11 cellular contexts compared by ENCODE assay signal in genomic region chr15:101159096-101159935, GRCh38.
A peak's percentile ranks its signal among the peaks of the same experiment; 100 is the strongest.
DNase-seq lines count a peak whose midpoint lies in the region; ATAC-seq lines count a peak whose summit lies in the region.
"Had no signal": no experiment of that assay in that cellular context is flagged by ENCODE, and none has a peak within 500 bp of the region (broad histone marks: within the 10 kb centered on the region; RNA-seq: fewer than 3 reads in every experiment).

No MANE protein-coding gene starts in this region.

- peaks cover 7 to 25% of the 10 kb centered on the region in 2 donors for H3K4me1 Mint-ChIP-seq in effector memory CD8-positive, alpha-beta T cell (ENCODE audit: low read depth in 2 of 2)

- no peak for ATAC-seq in effector memory CD8-positive, alpha-beta T cell (replicated peaks)
- ATAC-seq in GM18520 (IDR thresholded peaks at IDR 0.05; ENCODE audit: unreplicated experiment), result no peak
- no peak for ATAC-seq in HG03460 (IDR thresholded peaks at IDR 0.05; ENCODE audit: unreplicated experiment)

- peak; percentile 37 for DNase-seq in activated naive CD4-positive, alpha-beta T cell treated with Interleukin-2 at 50 U/mL for 16 hours
- DNase-seq in activated naive CD4-positive, alpha-beta T cell (lab: John Stamatoyannopoulos, UW), result no peak
- DNase-seq in UCSD-AML1 (lab: John Stamatoyannopoulos, UW; ENCODE audit: unreplicated experiment) (peak; percentile 69), ureter (ENCODE audit: low spot score) (no peak)
- DNase-seq in effector memory CD8-positive, alpha-beta T cell, result no peak
- peak in 2 of 3 donors; percentile 21 to 26 for DNase-seq in stimulated activated CD4-positive, alpha-beta T cell treated with anti-CD3 and anti-CD28 coated beads, TNF-alpha, amount 100 ng/mL, for 48 hours (ENCODE audit: low read depth in 3 of 3)
- DNase-seq: DMS79; mammary epithelial cell; NK-92 treated with Interleukin-12 subunit alpha and Interleukin-12 subunit beta, amount 100 ng/mL, for 24 hours had no signal

- no peaks in the 10 kb centered on the region for H3K27me3 Mint-ChIP-seq in effector memory CD8-positive, alpha-beta T cell

- H3K4me3 Mint-ChIP-seq in effector memory CD8-positive, alpha-beta T cell, result no peak overlapping the region

- peaks cover 0 to 2% of the 10 kb centered on the region in 2 donors for H3K9me3 Mint-ChIP-seq in effector memory CD8-positive, alpha-beta T cell

- peak overlapping the region; percentile 1 to 13 for H3K27ac Mint-ChIP-seq in effector memory CD8-positive, alpha-beta T cell

- H3K36me3 Mint-ChIP-seq in effector memory CD8-positive, alpha-beta T cell (ENCODE audit: insufficient read depth), result peaks cover 3% of the 10 kb centered on the region

Comparison
In these comparisons a context has a peak if more than half of its experiments do, and no peak if none do; other contexts are left out.
1. DNase-seq: peak in activated naive CD4-positive, alpha-beta T cell treated with Interleukin-2 at 50 U/mL for 16 hours (single experiment), UCSD-AML1 (single experiment) and stimulated activated CD4-positive, alpha-beta T cell treated with anti-CD3 and anti-CD28 coated beads, TNF-alpha, amount 100 ng/mL, for 48 hours (2 of 3); none in activated naive CD4-positive, alpha-beta T cell (0 of 4), effector memory CD8-positive, alpha-beta T cell (0 of 3) and ureter (single experiment).